20 cellular contexts compared by ENCODE assay signal in genomic region chr13:101291647-101292515, GRCh38.
"Had no signal": no experiment of that assay in that cellular context is flagged by ENCODE, and none has a peak within 500 bp of the region (broad histone marks: within the 10 kb centered on the region; RNA-seq: fewer than 3 reads in every experiment).

No MANE protein-coding gene starts in this region.

- H3K4me1 Mint-ChIP-seq: endodermal cell had no signal

- H3K27me3 ChIP-seq: ascending aorta, right atrium auricular region, stomach, testis had no signal

- DNase-seq: activated CD4-positive, alpha-beta T cell treated with anti-CD3 and anti-CD28 coated beads, Interleukin-2, amount 50 U/mL, for 1 hour; activated CD4-positive, CD25-positive, alpha-beta regulatory T cell treated with anti-CD3 and anti-CD28 coated beads, Interleukin-2, amount 50 U/mL, for 72 hours; activated CD8-positive, alpha-beta memory T cell treated with anti-CD3 and anti-CD28 coated beads, Interleukin-2, amount 50 U/mL, for 4 hours; activated effector memory CD4-positive, alpha-beta T cell treated with anti-CD3 and anti-CD28 coated beads, Interleukin-2, amount 50 U/mL, for 16 hours; activated naive CD4-positive, alpha-beta T cell treated with anti-CD3 and anti-CD28 coated beads, Interleukin-2, amount 50 U/mL, for 16 hours; activated T-cell treated with anti-CD3 and anti-CD28 coated beads, Interleukin-2, amount 50 U/mL, for 4 hours; endodermal cell; foreskin melanocyte; glutamatergic neuron; stimulated activated CD4-positive, alpha-beta T cell treated with anti-CD3 and anti-CD28 coated beads, Interleukin-4, amount 100 ng/mL, for 1 hour; stomach; testis had no signal

- H3K4me3 Mint-ChIP-seq: activated T-cell treated with anti-CD3 and anti-CD28 coated beads, Interleukin-2, amount 50 U/mL, for 4 hours; endodermal cell; mesothelial cell of epicardium; nephron; type B pancreatic cell had no signal

- H3K9me3 Mint-ChIP-seq: endodermal cell, nephron, type B pancreatic cell had no signal

- H3K36me3 Mint-ChIP-seq: mesothelial cell of epicardium, type B pancreatic cell had no signal

- FAIRE-seq: keratinocyte had no signal

- H3K9me3 ChIP-seq: ascending aorta, right atrium auricular region, stomach, testis had no signal

- H3K27ac Mint-ChIP-seq: endodermal cell, mesothelial cell of epicardium, nephron, progenitor cell of endocrine pancreas, type B pancreatic cell had no signal

- H3K36me3 ChIP-seq: ascending aorta, stomach had no signal

- H3K4me3 ChIP-seq: ascending aorta, lung, right atrium auricular region, stomach, testis had no signal

- H3K27ac ChIP-seq: ascending aorta, right atrium auricular region, stomach, testis had no signal

- H3K4me1 ChIP-seq: ascending aorta, right atrium auricular region, stomach, testis had no signal

- H3K27me3 Mint-ChIP-seq: progenitor cell of endocrine pancreas had no signal
